Comparison of ENCODE assay signal across 17 cellular contexts in genomic region chr7:1894313-1894900, GRCh38.
A peak's percentile ranks its signal among the peaks of the same experiment; 100 is the strongest.
DNase-seq lines count a peak whose midpoint lies in the region; ATAC-seq and TF ChIP-seq lines count a peak whose summit lies in the region.
"Had no signal": no experiment of that assay in that cellular context is flagged by ENCODE, and none has a peak within 500 bp of the region (broad histone marks: within the 10 kb centered on the region; RNA-seq: fewer than 3 reads in every experiment).

No MANE protein-coding gene starts in this region.

- intact Hi-C loops in Right ventricle myocardium inferior (cut with DNase I) (loop anchor here (10.0 kb wide), 1 partner anchor 320 kb away; no protein-coding TSS in a partner anchor), Right ventricle myocardium superior (cut with DNase I) (no loop called here), tibial artery (cut with DNase I; ENCODE audit: low total_unique reads) (no loop called here)

- no peak overlapping the region for H2BK20ac ChIP-seq in H9 (ENCODE audit: low read depth, low read length, poor library complexity, severe bottlenecking)

- no peak overlapping the region for H2AFZ ChIP-seq in H9 (ENCODE audit: low read length)
- no peak overlapping the region for H2AFZ ChIP-seq in osteoblast (ENCODE audit: low read length)

- no peak overlapping the region for H3K9ac ChIP-seq in H9 (ENCODE audit: extremely low read depth, insufficient read length, low read length)

- no peaks in the 10 kb centered on the region for H3K79me1 ChIP-seq in H9 (ENCODE audit: insufficient read depth, low read depth, low read length, poor library complexity, severe bottlenecking)

- ATAC-seq in Right ventricle myocardium inferior (no peak), Right ventricle myocardium superior (ENCODE audit: poor library complexity) (no peak), GM19455 (IDR thresholded peaks at IDR 0.05; ENCODE audit: unreplicated experiment) (no peak)
- no peak for ATAC-seq in effector memory CD8-positive, alpha-beta T cell (replicated peaks)
- ATAC-seq: HCT116 had no signal

- H3K27ac ChIP-seq in H9 (ENCODE audit: insufficient read length, low read depth, low read length): no peak overlapping the region
- no peak overlapping the region for H3K27ac ChIP-seq in osteoblast (ENCODE audit: low read depth, low read length)
- no peak overlapping the region for H3K27ac ChIP-seq in Peyer's patch
- H3K27ac ChIP-seq in tibial artery: no peak overlapping the region

- no peaks in the 10 kb centered on the region for H3K4me1 ChIP-seq in H9 (ENCODE audit: insufficient read depth, low read length)
- H3K4me1 ChIP-seq in osteoblast (ENCODE audit: insufficient read depth, low read length): peaks cover 17% of the 10 kb centered on the region
- no peaks in the 10 kb centered on the region for H3K4me1 ChIP-seq in Peyer's patch
- H3K4me1 ChIP-seq in tibial artery: no peaks in the 10 kb centered on the region

- H3K4me3 ChIP-seq in osteoblast (ENCODE audit: insufficient read depth, low read length) (no peak overlapping the region), Peyer's patch (no peak overlapping the region), tibial artery (no peak overlapping the region)

- H3K27me3 Mint-ChIP-seq in H9 (ENCODE audit: low read depth): no peaks in the 10 kb centered on the region; the same call in 1 of the 2 replicates
- no peaks in the 10 kb centered on the region for H3K27me3 Mint-ChIP-seq in effector memory CD8-positive, alpha-beta T cell
- H3K27me3 Mint-ChIP-seq: CD8-positive, alpha-beta memory T cell had no signal

- H3K23me2 ChIP-seq in H9 (ENCODE audit: insufficient read length, low read depth, low read length, poor library complexity, severe bottlenecking): no peaks in the 10 kb centered on the region

- no peak overlapping the region for H2BK120ac ChIP-seq in H9 (ENCODE audit: low read depth, low read length, poor library complexity, severe bottlenecking)

- peak overlapping the region in 2 of 3 experiments; percentile 67 to 92; a peak in 3 of 7 replicates for H3K27ac Mint-ChIP-seq in H9
- peak overlapping the region; percentile 71 to 82 for H3K27ac Mint-ChIP-seq in effector memory CD8-positive, alpha-beta T cell

- H3K56ac ChIP-seq in H9 (ENCODE audit: insufficient read length, low read depth, low read length): no peak overlapping the region

- H2BK15ac ChIP-seq in H9 (ENCODE audit: low read depth, low read length): no peak overlapping the region

- no peak overlapping the region; the same call in 1 of the 2 replicates for H3K14ac ChIP-seq in H9 (ENCODE audit: insufficient read depth, low read length)

- TF ChIP-seq POLR2A in Peyer's patch (IDR thresholded peaks at IDR 0.05): no peak

- H3K4me3 Mint-ChIP-seq in H9: no peak overlapping the region
- no peak overlapping the region for H3K4me3 Mint-ChIP-seq in effector memory CD8-positive, alpha-beta T cell

- no peaks in the 10 kb centered on the region for H4K20me1 ChIP-seq in H9 (ENCODE audit: control insufficient read depth, insufficient read depth, insufficient read length)
- H4K20me1 ChIP-seq in osteoblast (ENCODE audit: insufficient read depth, low read length): peaks cover 4% of the 10 kb centered on the region

- no peaks in the 10 kb centered on the region for H3K9me3 ChIP-seq in H9 (ENCODE audit: control insufficient read depth, low read depth, low read length)
- no peaks in the 10 kb centered on the region for H3K9me3 ChIP-seq in osteoblast (ENCODE audit: low read depth, low read length)
- no peaks in the 10 kb centered on the region for H3K9me3 ChIP-seq in Peyer's patch
- no peaks in the 10 kb centered on the region for H3K9me3 ChIP-seq in tibial artery
- H3K9me3 ChIP-seq: BE2C had no signal

- no peak overlapping the region for H4K8ac ChIP-seq in H9 (replicated peaks; ENCODE audit: insufficient read length, low read depth, low read length)

- no peak overlapping the region for H2BK5ac ChIP-seq in H9 (ENCODE audit: insufficient read length, low read length)

- no peaks in the 10 kb centered on the region for H3K9me3 Mint-ChIP-seq in H9
- H3K9me3 Mint-ChIP-seq in effector memory CD8-positive, alpha-beta T cell: no peaks in the 10 kb centered on the region
- H3K9me3 Mint-ChIP-seq: CD8-positive, alpha-beta memory T cell had no signal

- WGBS in H9 (ENCODE audit: extremely low coverage, insufficient read length, low lambda C conversion rate): no CpG with 5 or more reads among the region's 9 CpGs

- H3K4ac ChIP-seq in H9 (ENCODE audit: low read depth, low read length): no peak overlapping the region

- H3K36me3 ChIP-seq in osteoblast (ENCODE audit: insufficient read depth, low read length) (peaks cover 10% of the 10 kb centered on the region), Peyer's patch (no peaks in the 10 kb centered on the region), tibial artery (peaks cover 0 to 22% (median 6%) of the 10 kb centered on the region in 3 donors)
- H3K36me3 ChIP-seq: BE2C had no signal

- no peaks in the 10 kb centered on the region for H3K27me3 ChIP-seq in H9 (ENCODE audit: insufficient read depth, low read length)
- no peaks in the 10 kb centered on the region for H3K27me3 ChIP-seq in osteoblast (ENCODE audit: insufficient read depth, low read length)
- H3K27me3 ChIP-seq in Peyer's patch: no peaks in the 10 kb centered on the region
- H3K27me3 ChIP-seq in tibial artery: no peaks in the 10 kb centered on the region
- H3K27me3 ChIP-seq: BE2C had no signal

- H3K4me2 ChIP-seq in H9 (ENCODE audit: insufficient read depth, insufficient read length, low read length): no peak overlapping the region
- H3K4me2 ChIP-seq in osteoblast (ENCODE audit: insufficient read depth, low read length): no peak overlapping the region

- H3K4me1 Mint-ChIP-seq in H9: peaks cover 0 to 3% of the 10 kb centered on the region in 2 experiments; a peak in 1 of 4 replicates
- peaks cover 29 to 30% of the 10 kb centered on the region in 2 donors for H3K4me1 Mint-ChIP-seq in effector memory CD8-positive, alpha-beta T cell (ENCODE audit: low read depth in 2 of 2)

- H4K91ac ChIP-seq in H9 (ENCODE audit: insufficient read length, low read depth, low read length): no peak overlapping the region

- no peaks in the 10 kb centered on the region for H3K79me2 ChIP-seq in H9 (ENCODE audit: insufficient read depth, low read length)
- H3K79me2 ChIP-seq in osteoblast (ENCODE audit: insufficient read depth, low read length): no peaks in the 10 kb centered on the region

- H2BK12ac ChIP-seq in H9 (ENCODE audit: insufficient read length, low read depth, low read length): no peak overlapping the region

- H3K23ac ChIP-seq in H9 (ENCODE audit: insufficient read length, low read depth, low read length): no peak overlapping the region

- no peak overlapping the region for H4K5ac ChIP-seq in H9 (ENCODE audit: insufficient read length, low read depth, low read length)

- no peak overlapping the region for H2AK5ac ChIP-seq in H9 (ENCODE audit: insufficient read length, low read length)

- H3T11ph ChIP-seq in H9 (ENCODE audit: low read length): no peak overlapping the region

- no peak overlapping the region for H3K18ac ChIP-seq in H9 (ENCODE audit: insufficient read length, low read depth, low read length)

- DNase-seq in Right ventricle myocardium inferior (ENCODE audit: missing footprints) (peak; percentile 54), Right ventricle myocardium superior (no peak), H9 (no peak), osteoblast (ENCODE audit: insufficient read length, low spot score, missing footprints) (peak; percentile 49), Peyer's patch (no peak), tibial artery (no peak)
- no peak for DNase-seq in effector memory CD8-positive, alpha-beta T cell
- DNase-seq: BE2C; CD8-positive, alpha-beta memory T cell; KG1; MV-4-11; NCI-H1694 treated with DMSO at 0.1 percent for 48 hours; NCI-H2227 treated with DMSO at 0.1 percent for 48 hours; NCI-H524; RPMI8226 had no signal

- no peak for TF ChIP-seq CTCF in H9 (conservative IDR thresholded peaks at IDR 0.05)
- TF ChIP-seq CTCF in osteoblast (IDR thresholded peaks at IDR 0.05; ENCODE audit: extremely low read depth, low read depth, low read length): no peak
- TF ChIP-seq CTCF in Peyer's patch (IDR thresholded peaks at IDR 0.05): no peak
- no peak for TF ChIP-seq CTCF in tibial artery (IDR thresholded peaks at IDR 0.05)

- peaks cover 0 to 3% (median 0%) of the 10 kb centered on the region in 3 experiments; a peak in 3 of 7 replicates for H3K36me3 Mint-ChIP-seq in H9 (ENCODE audit: insufficient read depth in 1 of 3, low read depth in 3 of 3)
- H3K36me3 Mint-ChIP-seq in effector memory CD8-positive, alpha-beta T cell (ENCODE audit: insufficient read depth): peaks cover 17% of the 10 kb centered on the region

Comparison
In these comparisons a context has a peak if more than half of its experiments do, and no peak if none do; other contexts are left out.
1. DNase-seq: peak in Right ventricle myocardium inferior (single experiment) and osteoblast (single experiment); none in Right ventricle myocardium superior (single experiment), H9 (single experiment), effector memory CD8-positive, alpha-beta T cell (0 of 3), Peyer's patch (0 of 3) and tibial artery (0 of 2).